In the genomic region with DNA sequence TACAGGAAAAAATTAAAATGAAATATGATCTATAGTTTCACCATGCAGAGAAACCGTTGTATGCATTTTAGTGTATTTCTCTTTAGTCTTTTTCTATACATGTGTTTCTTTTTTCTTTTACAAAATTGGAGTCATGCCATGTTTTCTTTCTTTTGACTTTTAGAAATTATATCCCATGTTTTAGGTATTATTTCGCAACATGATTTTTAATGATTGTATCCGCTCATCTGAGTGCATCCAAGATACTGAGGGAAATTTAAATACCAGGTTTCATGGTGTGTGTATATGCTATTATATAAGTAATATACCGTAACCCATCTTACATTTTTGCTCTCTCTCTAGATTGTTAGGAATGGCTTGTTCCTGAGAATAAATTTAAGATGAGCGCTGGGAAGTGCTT, we compare ENCODE assay signal across 20 cellular contexts.
"Had no signal": no experiment of that assay in that cellular context is flagged by ENCODE, and none has a peak within 500 bp of the region (broad histone marks: within the 10 kb centered on the region; RNA-seq: fewer than 3 reads in every experiment).

No MANE protein-coding gene starts in this region.

- H3K27ac ChIP-seq: PC-9, Peyer's patch, SJCRH30 had no signal

- H2AFZ ChIP-seq: PC-9 had no signal

- H3K4me2 ChIP-seq: PC-9 had no signal

- H3K27me3 ChIP-seq: Peyer's patch, SJCRH30 had no signal

- H3K9me3 ChIP-seq: Peyer's patch, SJCRH30 had no signal

- H3K4me3 ChIP-seq: PC-9, Peyer's patch, SJCRH30 had no signal

- H3K4me1 ChIP-seq: Peyer's patch had no signal

- DNase-seq: KBM-7, MV-4-11, NCI-H1048, NCI-H1105, NCI-H1417, NCI-H1436 treated with DMSO at 0.1 percent for 48 hours, NCI-H1694, NCI-H187 treated with DMSO at 0.1 percent for 48 hours, NCI-H2029 treated with DMSO at 0.1 percent for 48 hours, NCI-H2171 treated with DMSO at 0.1 percent for 48 hours, NCI-H2227 treated with DMSO at 0.1 percent for 48 hours, NCI-H524, NCI-H526 treated with DMSO at 0.1 percent for 48 hours, NCI-H774, OCI-M1, PC-9, Peyer's patch, SHP77 treated with DMSO at 0.1 percent for 48 hours, SJCRH30, T-helper 1 cell had no signal

- H3K36me3 ChIP-seq: Peyer's patch had no signal
